32 cellular contexts compared by ENCODE assay signal in genomic region chr17:28880572-28880945, GRCh38.
"Had no signal": no experiment of that assay in that cellular context is flagged by ENCODE, and none has a peak within 500 bp of the region (broad histone marks: within the 10 kb centered on the region; RNA-seq: fewer than 3 reads in every experiment).

No MANE protein-coding gene starts in this region.

- DNase-seq: activated CD4-positive, alpha-beta T cell treated with anti-CD3 and anti-CD28 coated beads for 1 hour; activated CD4-positive, alpha-beta T cell treated with anti-CD3 and anti-CD28 coated beads for 48 hours; activated CD4-positive, CD25-positive, alpha-beta regulatory T cell; activated CD8-positive, alpha-beta T cell treated with anti-CD3 and anti-CD28 coated beads for 36 hours; activated effector memory CD4-positive, alpha-beta T cell treated with anti-CD3 and anti-CD28 coated beads, Interleukin-2, amount 50 U/mL, for 16 hours; activated naive CD4-positive, alpha-beta T cell; activated naive CD4-positive, alpha-beta T cell treated with anti-CD3 and anti-CD28 coated beads, Interleukin-2, amount 50 U/mL, for 16 hours; activated naive CD8-positive, alpha-beta T cell treated with anti-CD3 and anti-CD28 coated beads for 36 hours; activated T-cell treated with anti-CD3 and anti-CD28 coated beads, Interleukin-2, amount 50 U/mL, for 1 hour; activated T-cell treated with anti-CD3 and anti-CD28 coated beads, Interleukin-2, amount 50 U/mL, for 72 hours; amniotic stem cell; aorta; caudate nucleus; Karpas-422; KBM-7; MG63; NCI-H1048; NCI-H1105 treated with DMSO at 0.1 percent for 48 hours; NCI-H1436; NCI-H1694; NCI-H1930; NCI-H2081 treated with DMSO at 0.1 percent for 48 hours; NCI-H345; NCI-H524 treated with DMSO at 0.1 percent for 48 hours; Right ventricle myocardium superior; SW 1271; T-helper 1 cell; T-helper 2 cell; T-helper 9 cell had no signal

- H3K9me3 ChIP-seq: MG63 had no signal

- H3K4me3 ChIP-seq: MG63 had no signal

- H3K9me3 Mint-ChIP-seq: activated CD8-positive, alpha-beta T cell treated with anti-CD3 and anti-CD28 coated beads for 36 hours; activated T-helper 17 cell treated with anti-CD3 and anti-CD28 coated beads, Interleukin-2, amount 50 U/mL, for 72 hours had no signal

- H3K4me3 Mint-ChIP-seq: activated CD8-positive, alpha-beta T cell treated with anti-CD3 and anti-CD28 coated beads for 36 hours; activated naive CD8-positive, alpha-beta T cell treated with anti-CD3 and anti-CD28 coated beads for 36 hours; activated T-cell treated with anti-CD3 and anti-CD28 coated beads, Interleukin-2, amount 50 U/mL, for 72 hours; activated T-helper 17 cell treated with anti-CD3 and anti-CD28 coated beads, Interleukin-2, amount 50 U/mL, for 72 hours had no signal

- H3K27me3 Mint-ChIP-seq: activated CD8-positive, alpha-beta T cell treated with anti-CD3 and anti-CD28 coated beads for 36 hours; activated naive CD8-positive, alpha-beta T cell treated with anti-CD3 and anti-CD28 coated beads for 36 hours; activated T-helper 17 cell treated with anti-CD3 and anti-CD28 coated beads, Interleukin-2, amount 50 U/mL, for 72 hours had no signal

- H3K27me3 ChIP-seq: MG63 had no signal

- H3K27ac Mint-ChIP-seq: activated CD8-positive, alpha-beta T cell treated with anti-CD3 and anti-CD28 coated beads for 36 hours; activated naive CD8-positive, alpha-beta T cell treated with anti-CD3 and anti-CD28 coated beads for 36 hours; activated T-cell treated with anti-CD3 and anti-CD28 coated beads, Interleukin-2, amount 50 U/mL, for 72 hours; activated T-helper 17 cell treated with anti-CD3 and anti-CD28 coated beads, Interleukin-2, amount 50 U/mL, for 72 hours had no signal

- ATAC-seq: activated CD8-positive, alpha-beta T cell treated with anti-CD3 and anti-CD28 coated beads for 36 hours; activated T-cell treated with anti-CD3 and anti-CD28 coated beads, Interleukin-2, amount 50 U/mL, for 72 hours; activated T-helper 17 cell treated with anti-CD3 and anti-CD28 coated beads, Interleukin-2, amount 50 U/mL, for 72 hours; Panc1 had no signal

- H3K27ac ChIP-seq: VCaP had no signal
